1 cellular context compared by ENCODE assay signal in genomic region chr5:53019320-53019719, GRCh38.
TF ChIP-seq lines count a peak whose summit lies in the region.

No MANE protein-coding gene starts in this region.

TF ChIP-seq in SK-N-SH, 30 proteins besides CTCF, POLR2A, EP300 and RAD21 (continued from another document):
- TF ChIP-seq REST (IDR thresholded peaks at IDR 0.05; ENCODE audit: low read depth, low read length): no peak
- peak; percentile 96 for TF ChIP-seq FOXM1 (IDR thresholded peaks at IDR 0.05; ENCODE audit: low read depth)
- peak; percentile 81 for TF ChIP-seq NFIC (IDR thresholded peaks at IDR 0.05; ENCODE audit: borderline replicate concordance)
- TF ChIP-seq POLR2AphosphoS5 (IDR thresholded peaks at IDR 0.05; ENCODE audit: low read depth, low read length): peak; percentile 52; the same call in 1 of the 2 replicates
- TF ChIP-seq SMC3 (IDR thresholded peaks at IDR 0.05; ENCODE audit: low read depth, low read length): no peak
- peak; percentile 85 for TF ChIP-seq YY1 (IDR thresholded peaks at IDR 0.05; ENCODE audit: low read depth)
- TF ChIP-seq PBX3 (IDR thresholded peaks at IDR 0.05): peak; percentile 91
- TF ChIP-seq MEF2A (IDR thresholded peaks at IDR 0.05; ENCODE audit: borderline replicate concordance, low read depth): peak; percentile 40; the same call in 1 of the 2 replicates
- TF ChIP-seq TEAD4 (IDR thresholded peaks at IDR 0.05; ENCODE audit: borderline replicate concordance, insufficient read depth): peak; percentile 81
- peak; percentile 97 for TF ChIP-seq JUND (IDR thresholded peaks at IDR 0.05)
- peak; percentile 20; the same call in 1 of the 2 replicates for TF ChIP-seq ZBTB33 (IDR thresholded peaks at IDR 0.05; ENCODE audit: borderline replicate concordance, low read depth)
